1 cellular context compared by ENCODE assay signal in genomic region chr14:23641915-23642588, GRCh38.
TF ChIP-seq lines count a peak whose summit lies in the region.

No MANE protein-coding gene starts in this region.

TF ChIP-seq in HepG2, 621 proteins besides CTCF, POLR2A, EP300 and RAD21 (continued from another document and continues in another):
- no peak for TF ChIP-seq ZNF574 (CRISPR knock-in tag; IDR thresholded peaks at IDR 0.05)
- no peak for TF ChIP-seq ATF4 (CRISPR knock-in tag; IDR thresholded peaks at IDR 0.05)
- TF ChIP-seq ZNF10 (CRISPR knock-in tag; IDR thresholded peaks at IDR 0.05; ENCODE audit: borderline replicate concordance, low read depth), result peak; percentile 67; the same call in 1 of the 2 replicates
- peak; percentile 97 for TF ChIP-seq FUBP1 (CRISPR knock-in tag; IDR thresholded peaks at IDR 0.05; ENCODE audit: borderline replicate concordance)
- no peak for TF ChIP-seq TFAP4 (IDR thresholded peaks at IDR 0.05; ENCODE audit: borderline replicate concordance, low read depth)
- TF ChIP-seq ZNF761 (CRISPR knock-in tag; conservative IDR thresholded peaks at IDR 0.05), result peak; percentile 76; the same call in 1 of the 2 replicates
- no peak for TF ChIP-seq KLF16 (CRISPR knock-in tag; IDR thresholded peaks at IDR 0.05)
- TF ChIP-seq RELA (CRISPR knock-in tag; IDR thresholded peaks at IDR 0.05), result 0 out of 2 replicates have a peak, but pooled peaks have one; percentile 34
- TF ChIP-seq FOXO4 (CRISPR knock-in tag; conservative IDR thresholded peaks at IDR 0.05), result 0 out of 2 replicates have a peak, but pooled peaks have one; percentile 90
- no peak for TF ChIP-seq NR3C1 (CRISPR knock-in tag; IDR thresholded peaks at IDR 0.05)
- peak; percentile 69 for TF ChIP-seq POLR2AphosphoS5 (IDR thresholded peaks at IDR 0.05; ENCODE audit: low read depth, low read length)
- 0 out of 2 replicates have a peak, but pooled peaks have one; percentile 78 for TF ChIP-seq CREBL2 (CRISPR knock-in tag; IDR thresholded peaks at IDR 0.05; ENCODE audit: borderline replicate concordance)
- no peak for TF ChIP-seq ZNF891 (CRISPR knock-in tag; IDR thresholded peaks at IDR 0.05)
- 0 out of 2 replicates have a peak, but pooled peaks have one; percentile 17 for TF ChIP-seq USF2 (IDR thresholded peaks at IDR 0.05; ENCODE audit: low read depth, low read length)
- TF ChIP-seq USF2 (CRISPR knock-in tag; IDR thresholded peaks at IDR 0.05; ENCODE audit: borderline replicate concordance), result no peak
- 0 out of 2 replicates have a peak, but pooled peaks have one; percentile 30 for TF ChIP-seq FOXP4 (CRISPR knock-in tag; IDR thresholded peaks at IDR 0.05)
- TF ChIP-seq RBFOX2 (IDR thresholded peaks at IDR 0.05; ENCODE audit: low read depth, low read length), result peak; percentile 85
- TF ChIP-seq DNMT3B (CRISPR knock-in tag; conservative IDR thresholded peaks at IDR 0.05), result no peak
- no peak for TF ChIP-seq NBN (conservative IDR thresholded peaks at IDR 0.05)
- TF ChIP-seq MATR3 (CRISPR knock-in tag; IDR thresholded peaks at IDR 0.05), result peak; percentile 15; the same call in 1 of the 2 replicates
- 0 out of 2 replicates have a peak, but pooled peaks have one; percentile 21 for TF ChIP-seq ZFX (CRISPR knock-in tag; IDR thresholded peaks at IDR 0.05; ENCODE audit: low read depth)
- no peak; the same call in 1 of the 2 replicates for TF ChIP-seq ZBTB43 (CRISPR knock-in tag; conservative IDR thresholded peaks at IDR 0.05)
- no peak for TF ChIP-seq ZNF335 (CRISPR knock-in tag; IDR thresholded peaks at IDR 0.05)
- TF ChIP-seq ARHGAP35 (CRISPR knock-in tag; IDR thresholded peaks at IDR 0.05; ENCODE audit: borderline replicate concordance), result 0 out of 2 replicates have a peak, but pooled peaks have one; percentile 16
- 0 out of 2 replicates have a peak, but pooled peaks have one; percentile 32 for TF ChIP-seq ZSCAN5A (CRISPR knock-in tag; IDR thresholded peaks at IDR 0.05; ENCODE audit: borderline replicate concordance)
- no peak for TF ChIP-seq HNF4G (IDR thresholded peaks at IDR 0.05; ENCODE audit: borderline replicate concordance, low read depth, low read length)
- peak; percentile 17; the same call in 1 of the 2 replicates for TF ChIP-seq HNF4G (CRISPR knock-in tag; IDR thresholded peaks at IDR 0.05; ENCODE audit: borderline replicate concordance, low read depth)
- TF ChIP-seq PHF5A (CRISPR knock-in tag; IDR thresholded peaks at IDR 0.05; ENCODE audit: low read depth, unreplicated experiment), result peak; percentile 32
- 0 out of 2 replicates have a peak, but pooled peaks have one; percentile 31 for TF ChIP-seq ZNF224 (CRISPR knock-in tag; IDR thresholded peaks at IDR 0.05)
- TF ChIP-seq NFYC (CRISPR knock-in tag; IDR thresholded peaks at IDR 0.05), result 0 out of 2 replicates have a peak, but pooled peaks have one; percentile 13
- no peak for TF ChIP-seq CREM (IDR thresholded peaks at IDR 0.05)
- TF ChIP-seq CREM (CRISPR knock-in tag; IDR thresholded peaks at IDR 0.05), result peak; percentile 43; the same call in 1 of the 2 replicates
- TF ChIP-seq HNRNPH1 (optimal IDR thresholded peaks at IDR 0.05; ENCODE audit: low read depth, low read length), result peak; percentile 89
- TF ChIP-seq IRF2 (CRISPR knock-in tag; IDR thresholded peaks at IDR 0.05), result 0 out of 2 replicates have a peak, but pooled peaks have one; percentile 9
- TF ChIP-seq ZNF329 (CRISPR knock-in tag; IDR thresholded peaks at IDR 0.05; ENCODE audit: low read depth), result 0 out of 2 replicates have a peak, but pooled peaks have one; percentile 65
- peak; percentile 30 for TF ChIP-seq SOX13 (IDR thresholded peaks at IDR 0.05)
- no peak for TF ChIP-seq SOX13 (CRISPR knock-in tag; conservative IDR thresholded peaks at IDR 0.05 in 1 of 2, IDR thresholded peaks at IDR 0.05 in 1 of 2)
- peak; percentile 50 for TF ChIP-seq POLR2G (IDR thresholded peaks at IDR 0.05; ENCODE audit: low read depth, low read length)
- TF ChIP-seq TEAD2 (CRISPR knock-in tag; IDR thresholded peaks at IDR 0.05), result no peak
- TF ChIP-seq REPIN1 (CRISPR knock-in tag; IDR thresholded peaks at IDR 0.05; ENCODE audit: borderline replicate concordance, low read depth), result peak; percentile 70; the same call in 1 of the 2 replicates
- no peak for TF ChIP-seq ELF3 (CRISPR knock-in tag; IDR thresholded peaks at IDR 0.05)
- TF ChIP-seq ETV6 (CRISPR knock-in tag; conservative IDR thresholded peaks at IDR 0.05), result 0 out of 2 replicates have a peak, but pooled peaks have one; percentile 14
